12 cellular contexts compared by ENCODE assay signal in genomic region chr1:29260531-29260930, GRCh38. TPM values are rescaled to one million over a fixed set of nuclear protein-coding genes. Genes with fewer than 3 reads are reported as not detected.
A peak's percentile ranks its signal among the peaks of the same experiment; 100 is the strongest.
DNase-seq lines count a peak whose midpoint lies in the region; TF ChIP-seq lines count a peak whose summit lies in the region.
"Had no signal": no experiment of that assay in that cellular context is flagged by ENCODE, and none has a peak within 500 bp of the region (broad histone marks: within the 10 kb centered on the region; RNA-seq: fewer than 3 reads in every experiment).

No MANE protein-coding gene starts in this region.

- H3K4me1 ChIP-seq in iPS-15b (ENCODE audit: control insufficient read depth, insufficient read depth, low read length) (peaks cover 18% of the 10 kb centered on the region), sigmoid colon (peaks cover 0 to 25% (median 16%) of the 10 kb centered on the region in 4 donors)

- 50 to 90% methylated on average over 29 of the region's 29 CpGs for WGBS in sigmoid colon, 2 donors

- H3K4me3 ChIP-seq in iPS-15b (ENCODE audit: low read depth, low read length), result peak overlapping the region; percentile 71
- peak overlapping the region in 2 of 4 donors; percentile 56 to 59 for H3K4me3 ChIP-seq in sigmoid colon
- H3K4me3 ChIP-seq: A549 had no signal

- peaks cover 3% of the 10 kb centered on the region for H3K4me1 Mint-ChIP-seq in activated CD4-positive, alpha-beta T cell treated with anti-CD3 and anti-CD28 coated beads, Interleukin-2, amount 10 ng/mL, durations not matched to agents 7 days and 5 days
- peaks cover 3% of the 10 kb centered on the region for H3K4me1 Mint-ChIP-seq in activated naive CD8-positive, alpha-beta T cell treated with anti-CD3 and anti-CD28 coated beads for 36 hours

- H3K4me3 Mint-ChIP-seq in activated CD4-positive, alpha-beta T cell treated with anti-CD3 and anti-CD28 coated beads, Interleukin-2, amount 10 ng/mL, durations not matched to agents 7 days and 5 days, result peak overlapping the region; percentile 68
- H3K4me3 Mint-ChIP-seq in activated naive CD8-positive, alpha-beta T cell treated with anti-CD3 and anti-CD28 coated beads for 36 hours, result peak overlapping the region; percentile 80

- CTCF ChIA-PET in activated CD4-positive, alpha-beta T cell treated with anti-CD3 and anti-CD28 coated beads, Interleukin-2, amount 10 ng/mL, durations not matched to agents 7 days and 5 days (lab: Charles Lee), result no interaction called here

- H3K27ac Mint-ChIP-seq in activated CD4-positive, alpha-beta T cell treated with anti-CD3 and anti-CD28 coated beads, Interleukin-2, amount 10 ng/mL, durations not matched to agents 7 days and 5 days, result no peak overlapping the region
- no peak overlapping the region for H3K27ac Mint-ChIP-seq in activated naive CD8-positive, alpha-beta T cell treated with anti-CD3 and anti-CD28 coated beads for 36 hours

- no peaks in the 10 kb centered on the region for H3K36me3 Mint-ChIP-seq in activated CD4-positive, alpha-beta T cell treated with anti-CD3 and anti-CD28 coated beads, Interleukin-2, amount 10 ng/mL, durations not matched to agents 7 days and 5 days (ENCODE audit: low read depth)
- H3K36me3 Mint-ChIP-seq in activated naive CD8-positive, alpha-beta T cell treated with anti-CD3 and anti-CD28 coated beads for 36 hours, result no peaks in the 10 kb centered on the region

- POLR2A ChIA-PET in activated CD4-positive, alpha-beta T cell treated with anti-CD3 and anti-CD28 coated beads, Interleukin-2, amount 10 ng/mL, durations not matched to agents 7 days and 5 days (lab: Charles Lee), result no interaction called here

- TF ChIP-seq EP300 in sigmoid colon (IDR thresholded peaks at IDR 0.05), result no peak

- no peaks in the 10 kb centered on the region for H3K9me3 Mint-ChIP-seq in activated CD4-positive, alpha-beta T cell treated with anti-CD3 and anti-CD28 coated beads, Interleukin-2, amount 10 ng/mL, durations not matched to agents 7 days and 5 days
- H3K9me3 Mint-ChIP-seq in activated naive CD8-positive, alpha-beta T cell treated with anti-CD3 and anti-CD28 coated beads for 36 hours, result no peaks in the 10 kb centered on the region
- H3K9me3 Mint-ChIP-seq: neural crest cell had no signal

- H3K9ac ChIP-seq in iPS-15b (ENCODE audit: low read depth, low read length), result no peak overlapping the region

- intact Hi-C loops in sigmoid colon (cut with DNase I), result no loop called here

- H3K27ac ChIP-seq in sigmoid colon, result no peak overlapping the region
- H3K27ac ChIP-seq: A549 had no signal

- peaks cover 42% of the 10 kb centered on the region for H3K27me3 Mint-ChIP-seq in activated CD4-positive, alpha-beta T cell treated with anti-CD3 and anti-CD28 coated beads, Interleukin-2, amount 10 ng/mL, durations not matched to agents 7 days and 5 days
- H3K27me3 Mint-ChIP-seq in activated naive CD8-positive, alpha-beta T cell treated with anti-CD3 and anti-CD28 coated beads for 36 hours, result peaks cover 43% of the 10 kb centered on the region

- no peak for DNase-seq in activated CD4-positive, alpha-beta T cell treated with anti-CD3 and anti-CD28 coated beads, Interleukin-2, amount 10 ng/mL, durations not matched to agents 7 days and 5 days
- DNase-seq in activated CD4-positive, alpha-beta T cell treated with anti-CD3 and anti-CD28 coated beads, Interleukin-2, amount 50 U/mL, for 48 hours, result no peak
- no peak for DNase-seq in activated naive CD8-positive, alpha-beta T cell treated with anti-CD3 and anti-CD28 coated beads for 36 hours
- DNase-seq in sigmoid colon, result peak; percentile 62
- no peak for DNase-seq in ecto neural progenitor cell (ENCODE audit: low spot score)
- DNase-seq in NCI-H2196 treated with DMSO at 0.1 percent for 48 hours (lab: John Stamatoyannopoulos, UW; ENCODE audit: unreplicated experiment), result no peak
- DNase-seq in NCI-H82 treated with DMSO at 0.1 percent for 48 hours (lab: John Stamatoyannopoulos, UW; ENCODE audit: unreplicated experiment), result no peak
- DNase-seq: NCI-H524, SHP77 treated with DMSO at 0.1 percent for 48 hours had no signal

- H3K9me3 ChIP-seq in iPS-15b (ENCODE audit: control insufficient read depth, insufficient read depth, low read length), result no peaks in the 10 kb centered on the region
- no peaks in the 10 kb centered on the region for H3K9me3 ChIP-seq in sigmoid colon
- H3K9me3 ChIP-seq: A549 had no signal

- no peak for TF ChIP-seq CTCF in sigmoid colon (IDR thresholded peaks at IDR 0.05)

- no peak for TF ChIP-seq POLR2A in sigmoid colon (IDR thresholded peaks at IDR 0.05)

- peaks cover 35% of the 10 kb centered on the region for H3K27me3 ChIP-seq in iPS-15b (ENCODE audit: control insufficient read depth, insufficient read depth, low read length)
- H3K27me3 ChIP-seq in sigmoid colon, result peaks cover 0 to 28% (median 10%) of the 10 kb centered on the region in 3 donors

- H3K36me3 ChIP-seq in iPS-15b (ENCODE audit: control insufficient read depth, insufficient read depth, low read length) (no peaks in the 10 kb centered on the region), sigmoid colon (no peaks in the 10 kb centered on the region)

RNA-seq across cellular contexts. Expression of gene PTPRU, which starts 24.2 kb away (rescaled TPM):
- total RNA-seq in activated CD4-positive, alpha-beta T cell treated with anti-CD3 and anti-CD28 coated beads, Interleukin-2, amount 10 ng/mL, durations not matched to agents 7 days and 5 days, result under 1 TPM; 0.22 to 0.31 TPM
- total RNA-seq in activated naive CD8-positive, alpha-beta T cell treated with anti-CD3 and anti-CD28 coated beads for 36 hours, result under 1 TPM; 0.52 to 0.74 TPM
- 10 to 100 TPM in 3 of 4 donors, 1 to 10 TPM in 1; 8.2 to 35.7 (median 25.1) TPM for total RNA-seq in sigmoid colon
- polyA plus RNA-seq in sigmoid colon, result 1 to 10 TPM in 2 of 3 donors, under 1 TPM in 1; 0.92 to 7.9 (median 1.8) TPM

RNA-seq across cellular contexts. Expression of gene MECR, which starts 29.8 kb away (rescaled TPM):
- total RNA-seq in activated CD4-positive, alpha-beta T cell treated with anti-CD3 and anti-CD28 coated beads, Interleukin-2, amount 10 ng/mL, durations not matched to agents 7 days and 5 days, result 10 to 100 TPM; 16.4 to 19.7 TPM
- total RNA-seq in activated naive CD8-positive, alpha-beta T cell treated with anti-CD3 and anti-CD28 coated beads for 36 hours, result 10 to 100 TPM; 42.0 to 42.7 TPM
- 10 to 100 TPM in 3 of 4 donors, 1 to 10 TPM in 1; 9.2 to 26.6 (median 18.5) TPM for total RNA-seq in sigmoid colon
- polyA plus RNA-seq in sigmoid colon, result 10 to 100 TPM; 10.4 to 17.7 (median 12.6) TPM

Comparison
In these comparisons a context has a peak if more than half of its experiments do, and no peak if none do; other contexts are left out.
1. RNA of gene PTPRU, which starts 24.2 kb away (total RNA-seq): 8.2 to 35.7 TPM in sigmoid colon; 0.52 to 0.74 TPM in activated naive CD8-positive, alpha-beta T cell treated with anti-CD3 and anti-CD28 coated beads for 36 hours and 0.22 to 0.31 TPM in activated CD4-positive, alpha-beta T cell treated with anti-CD3 and anti-CD28 coated beads, Interleukin-2, amount 10 ng/mL, durations not matched to agents 7 days and 5 days; every median in the first group is over 4 times any median in the second.